Comparison of ENCODE assay signal across 3 cellular contexts in genomic region chr16:81149614-81150013, GRCh38.
TF ChIP-seq lines count a peak whose summit lies in the region.

No MANE protein-coding gene starts in this region.

TF ChIP-seq in SK-N-SH, 30 proteins besides CTCF, POLR2A, EP300 and RAD21:
- TF ChIP-seq SIN3A (IDR thresholded peaks at IDR 0.05; ENCODE audit: borderline replicate concordance, low read depth, low read length) (no peak), ELF1 (IDR thresholded peaks at IDR 0.05) (no peak)
- TF ChIP-seq, protein P1, sequence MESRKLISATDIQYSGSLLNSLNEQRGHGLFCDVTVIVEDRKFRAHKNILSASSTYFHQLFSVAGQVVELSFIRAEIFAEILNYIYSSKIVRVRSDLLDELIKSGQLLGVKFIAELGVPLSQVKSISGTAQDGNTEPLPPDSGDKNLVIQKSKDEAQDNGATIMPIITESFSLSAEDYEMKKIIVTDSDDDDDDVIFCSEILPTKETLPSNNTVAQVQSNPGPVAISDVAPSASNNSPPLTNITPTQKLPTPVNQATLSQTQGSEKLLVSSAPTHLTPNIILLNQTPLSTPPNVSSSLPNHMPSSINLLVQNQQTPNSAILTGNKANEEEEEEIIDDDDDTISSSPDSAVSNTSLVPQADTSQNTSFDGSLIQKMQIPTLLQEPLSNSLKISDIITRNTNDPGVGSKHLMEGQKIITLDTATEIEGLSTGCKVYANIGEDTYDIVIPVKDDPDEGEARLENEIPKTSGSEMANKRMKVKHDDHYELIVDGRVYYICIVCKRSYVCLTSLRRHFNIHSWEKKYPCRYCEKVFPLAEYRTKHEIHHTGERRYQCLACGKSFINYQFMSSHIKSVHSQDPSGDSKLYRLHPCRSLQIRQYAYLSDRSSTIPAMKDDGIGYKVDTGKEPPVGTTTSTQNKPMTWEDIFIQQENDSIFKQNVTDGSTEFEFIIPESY (IDR thresholded peaks at IDR 0.05; ENCODE audit: borderline replicate concordance, low read depth), result no peak

TF ChIP-seq in SK-N-SH treated with all-trans-retinoic acid at 6 μM for 48 hours, 23 proteins besides CTCF, POLR2A, EP300 and RAD21:
- TF ChIP-seq PATZ1 (CRISPR knock-in tag; IDR thresholded peaks at IDR 0.05; ENCODE audit: borderline replicate concordance), result no peak
- no peak for TF ChIP-seq PPARA (CRISPR knock-in tag; IDR thresholded peaks at IDR 0.05; ENCODE audit: borderline replicate concordance)
- no peak for TF ChIP-seq ZNF8 (CRISPR knock-in tag; IDR thresholded peaks at IDR 0.05)

TF ChIP-seq in H1, 55 proteins besides CTCF, POLR2A, EP300 and RAD21:
- TF ChIP-seq RFX5 (IDR thresholded peaks at IDR 0.05; ENCODE audit: borderline replicate concordance, low read depth, low read length), result no peak
- TF ChIP-seq CEBPB (IDR thresholded peaks at IDR 0.05; ENCODE audit: low read depth, low read length), result no peak
- no peak for TF ChIP-seq POLR2AphosphoS5 (IDR thresholded peaks at IDR 0.05; ENCODE audit: low read depth, low read length)
- no peak for TF ChIP-seq TAF1 (IDR thresholded peaks at IDR 0.05; ENCODE audit: low read depth, low read length)
- no peak for TF ChIP-seq POU5F1 (IDR thresholded peaks at IDR 0.05; ENCODE audit: low read depth, low read length)
- TF ChIP-seq BRCA1 (IDR thresholded peaks at IDR 0.05; ENCODE audit: low read depth, low read length), result no peak
- TF ChIP-seq, protein P2, sequence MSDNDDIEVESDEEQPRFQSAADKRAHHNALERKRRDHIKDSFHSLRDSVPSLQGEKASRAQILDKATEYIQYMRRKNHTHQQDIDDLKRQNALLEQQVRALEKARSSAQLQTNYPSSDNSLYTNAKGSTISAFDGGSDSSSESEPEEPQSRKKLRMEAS (IDR thresholded peaks at IDR 0.05), result no peak
- TF ChIP-seq EGR1 (IDR thresholded peaks at IDR 0.05; ENCODE audit: borderline replicate concordance, low read depth, low read length), result no peak
